In the genomic region with DNA sequence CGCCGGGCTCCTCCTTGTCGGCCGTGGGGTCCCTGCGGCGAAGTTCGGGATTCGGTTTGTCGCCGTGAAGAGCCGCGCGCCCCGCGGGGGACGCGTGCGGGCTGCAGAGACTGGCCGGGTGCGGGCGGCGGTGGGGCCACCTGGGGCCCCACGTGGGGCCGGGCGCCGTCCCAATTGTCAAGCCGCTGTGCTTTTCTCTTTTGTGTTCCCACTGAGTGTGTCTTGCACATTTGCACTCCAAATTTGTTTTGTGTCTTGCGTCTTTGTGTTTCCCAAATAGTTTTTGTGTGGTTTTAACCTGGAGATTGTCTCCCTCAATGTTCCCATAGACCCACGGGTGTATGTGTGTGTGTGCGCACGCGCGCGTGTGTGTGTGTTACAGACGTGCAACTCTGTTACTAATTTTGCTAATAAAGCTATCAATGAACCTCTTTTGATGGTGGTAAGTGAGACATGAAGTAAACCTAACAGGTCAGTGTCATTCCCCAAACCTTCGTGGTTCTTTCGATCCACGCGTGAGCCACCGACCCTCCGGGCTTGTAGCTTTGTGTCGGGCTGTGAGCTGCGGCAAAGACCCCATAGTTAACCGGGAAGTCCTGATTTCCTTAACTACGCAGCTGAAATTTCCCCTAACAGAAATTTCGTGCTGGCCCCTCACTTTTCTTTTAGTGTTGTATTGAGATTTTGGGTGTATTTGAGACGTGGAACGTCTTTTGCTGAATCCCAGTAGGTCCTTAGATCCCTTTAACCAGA, we compare ENCODE assay signal across 7 cellular contexts. TPM values are rescaled to one million over a fixed set of nuclear protein-coding genes. Genes with fewer than 3 reads are reported as not detected.
A peak's percentile ranks its signal among the peaks of the same experiment; 100 is the strongest.
DNase-seq lines count a peak whose midpoint lies in the region; ATAC-seq and TF ChIP-seq lines count a peak whose summit lies in the region.

No MANE protein-coding gene starts in this region.

- H3K27ac ChIP-seq in ascending aorta (peak overlapping the region; percentile 75 to 98), hepatocyte (peak overlapping the region; percentile 99), gastrocnemius medialis (peak overlapping the region; percentile 56 to 88 (median 84))

- H3K36me3 ChIP-seq in ascending aorta (no peaks in the 10 kb centered on the region), hepatocyte (replicated peaks; ENCODE audit: insufficient read depth, low read depth) (no peaks in the 10 kb centered on the region), gastrocnemius medialis (no peaks in the 10 kb centered on the region)

- H3K9me2 ChIP-seq in hepatocyte (replicated peaks; ENCODE audit: insufficient read depth), result no peaks in the 10 kb centered on the region

- peak overlapping the region; percentile 91 to 95 for H3K4me3 ChIP-seq in ascending aorta
- H3K4me3 ChIP-seq in hepatocyte, result peak overlapping the region; percentile 93
- H3K4me3 ChIP-seq in gastrocnemius medialis, result peak overlapping the region; percentile 46 to 76 (median 61)

- H3K4me1 ChIP-seq in ascending aorta (peaks cover 0 to 5% of the 10 kb centered on the region in 2 donors), hepatocyte (ENCODE audit: insufficient read depth) (peaks cover 6% of the 10 kb centered on the region), gastrocnemius medialis (peaks cover 4% of the 10 kb centered on the region in 2 donors)

- in situ Hi-C loops in gastrocnemius medialis (cut with MboI; ENCODE audit: low sequenced_read_pairs in 4 of 4), result no loop called here

- H4K20me1 ChIP-seq in hepatocyte (ENCODE audit: insufficient read depth, poor library complexity, severe bottlenecking), result no peaks in the 10 kb centered on the region

- H3K27me3 ChIP-seq in ascending aorta, result no peaks in the 10 kb centered on the region
- H3K27me3 ChIP-seq in hepatocyte, result no peaks in the 10 kb centered on the region
- H3K27me3 ChIP-seq in gastrocnemius medialis, result peaks cover 0 to 5% (median 2%) of the 10 kb centered on the region in 3 donors

- peak overlapping the region; percentile 96 for H2AFZ ChIP-seq in hepatocyte

- H3K9me3 ChIP-seq in ascending aorta (no peaks in the 10 kb centered on the region), hepatocyte (ENCODE audit: low read depth) (no peaks in the 10 kb centered on the region), gastrocnemius medialis (peaks cover 0 to 8% (median 0%) of the 10 kb centered on the region in 3 donors)

- peak; percentile 14 for TF ChIP-seq POLR2A in GM18526 (IDR thresholded peaks at IDR 0.05; ENCODE audit: extremely low read depth, insufficient read length)
- no peak for TF ChIP-seq POLR2A in gastrocnemius medialis (IDR thresholded peaks at IDR 0.05)

- WGBS in hepatocyte (ENCODE audit: low lambda C conversion rate, missing lambda C conversion rate), result 17% methylated on average over 46 of the region's 48 CpGs

- intact Hi-C loops in ascending aorta (cut with DNase I) (loop anchor here (1.0 to 5.0 kb wide), 2 partner anchors 49 to 92 kb away; no protein-coding TSS in a partner anchor), gastrocnemius medialis (cut with DNase I; ENCODE audit: low total_unique reads) (loop anchor here (5.0 kb wide), 1 partner anchor 47 kb away; no protein-coding TSS in a partner anchor)

- H3K79me2 ChIP-seq in hepatocyte, result peaks cover 46% of the 10 kb centered on the region

- peak overlapping the region; percentile 74 for H3K4me2 ChIP-seq in hepatocyte

- TF ChIP-seq CTCF in ascending aorta (IDR thresholded peaks at IDR 0.05) (no peak), hepatocyte (IDR thresholded peaks at IDR 0.05; ENCODE audit: poor library complexity) (no peak), gastrocnemius medialis (IDR thresholded peaks at IDR 0.05 in 4 of 5, conservative IDR thresholded peaks at IDR 0.05 in 1 of 5) (no peak)

- DNase-seq in SW480 (ENCODE audit: low spot score) (peak; percentile 14), ascending aorta (ENCODE audit: low spot score in 2 of 2) (peak in 1 of 2 donors; percentile 68), hepatocyte (ENCODE audit: low spot score) (peak; percentile 50), gastrocnemius medialis (peak in 1 of 2 donors; percentile 25), RKO (ENCODE audit: low spot score) (no peak)

- ATAC-seq in HG02885 (IDR thresholded peaks at IDR 0.05; ENCODE audit: poor library complexity, unreplicated experiment), result peak; percentile 50
- peak; percentile 78 to 80 for ATAC-seq in gastrocnemius medialis

RNA-seq across cellular contexts. Expression of gene PRDM2, which starts 0.7 kb away (rescaled TPM):
- total RNA-seq in ascending aorta (27.2 TPM), hepatocyte (17.4 and 18.6 TPM in 2 replicates), gastrocnemius medialis (10 to 100 TPM; 24.1 to 38.3 (median 35.6) TPM)
- polyA plus RNA-seq in hepatocyte, result 11.5 and 13.7 TPM in 2 replicates
